In the genomic region with DNA sequence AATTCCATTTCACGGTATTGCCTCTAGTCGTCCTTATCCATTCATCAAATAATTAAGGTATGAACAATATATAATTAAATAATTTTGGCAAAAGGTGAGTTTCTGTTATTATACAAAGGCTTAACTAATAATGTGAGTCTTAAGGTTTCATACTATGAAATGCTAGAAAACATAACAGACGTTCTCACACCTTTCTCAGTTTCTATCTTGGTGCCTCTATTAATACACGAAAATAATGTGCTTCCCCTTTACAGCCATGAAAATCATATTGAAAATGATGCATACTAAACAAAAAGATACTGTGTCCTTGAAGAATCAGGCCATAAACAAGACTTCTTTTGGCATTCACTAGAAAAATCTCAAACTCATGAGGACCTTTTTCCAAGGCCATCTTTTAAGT, we compare ENCODE assay signal across 17 cellular contexts. TPM values are rescaled to one million over a fixed set of nuclear protein-coding genes. Genes with fewer than 3 reads are reported as not detected.
"Had no signal": no experiment of that assay in that cellular context is flagged by ENCODE, and none has a peak within 500 bp of the region (broad histone marks: within the 10 kb centered on the region; RNA-seq: fewer than 3 reads in every experiment).

No MANE protein-coding gene starts in this region.

- H3K36me3 Mint-ChIP-seq: activated naive CD8-positive, alpha-beta T cell treated with anti-CD3 and anti-CD28 coated beads, Interleukin-2, amount 10 ng/mL, durations not matched to agents 7 days and 5 days; naive thymus-derived CD8-positive, alpha-beta T cell; stimulated activated naive B cell treated with anti-CD40 and anti-IgM and Interleukin-4, amounts not matched to agents 10 μg/mL and 1 μg/mL and 100 μg/mL, for 72 hours had no signal

- H3K4me3 ChIP-seq: right atrium auricular region had no signal

- ATAC-seq: naive thymus-derived CD8-positive, alpha-beta T cell; stimulated activated naive B cell treated with anti-CD40 and anti-IgM and Interleukin-4, amounts not matched to agents 10 μg/mL and 1 μg/mL and 100 μg/mL, for 72 hours had no signal

- H3K4me1 Mint-ChIP-seq: activated naive CD8-positive, alpha-beta T cell treated with anti-CD3 and anti-CD28 coated beads, Interleukin-2, amount 10 ng/mL, durations not matched to agents 7 days and 5 days; naive thymus-derived CD8-positive, alpha-beta T cell; stimulated activated naive B cell treated with anti-CD40 and anti-IgM and Interleukin-4, amounts not matched to agents 10 μg/mL and 1 μg/mL and 100 μg/mL, for 72 hours had no signal

- H3K9me3 Mint-ChIP-seq: activated naive CD8-positive, alpha-beta T cell treated with anti-CD3 and anti-CD28 coated beads, Interleukin-2, amount 10 ng/mL, durations not matched to agents 7 days and 5 days; activated T-helper 1 cell treated with anti-CD3 and anti-CD28 coated beads, Interleukin-12 subunit alpha, Interleukin-12 subunit beta, Interleukin-2, Interleukin-4 antibody, amounts not matched to agents 30 ng/mL and 10 ng/mL and 1 ng/mL, durations not matched to agents 14 hours and 24 hours and 36 hours; naive thymus-derived CD8-positive, alpha-beta T cell; stimulated activated naive B cell treated with anti-CD40 and anti-IgM and Interleukin-4, amounts not matched to agents 10 μg/mL and 1 μg/mL and 100 μg/mL, for 72 hours had no signal

- H3K4me3 Mint-ChIP-seq: activated naive CD8-positive, alpha-beta T cell treated with anti-CD3 and anti-CD28 coated beads, Interleukin-2, amount 10 ng/mL, durations not matched to agents 7 days and 5 days; activated T-helper 1 cell treated with anti-CD3 and anti-CD28 coated beads, Interleukin-12 subunit alpha, Interleukin-12 subunit beta, Interleukin-2, Interleukin-4 antibody, amounts not matched to agents 30 ng/mL and 10 ng/mL and 1 ng/mL, durations not matched to agents 14 hours and 24 hours and 36 hours; naive thymus-derived CD8-positive, alpha-beta T cell; stimulated activated naive B cell treated with anti-CD40 and anti-IgM and Interleukin-4, amounts not matched to agents 10 μg/mL and 1 μg/mL and 100 μg/mL, for 72 hours had no signal

- H3K9me3 ChIP-seq: right atrium auricular region, tibial artery had no signal

- H3K27ac ChIP-seq: right atrium auricular region had no signal

- H3K27ac Mint-ChIP-seq: activated naive CD8-positive, alpha-beta T cell treated with anti-CD3 and anti-CD28 coated beads, Interleukin-2, amount 10 ng/mL, durations not matched to agents 7 days and 5 days; activated T-helper 1 cell treated with anti-CD3 and anti-CD28 coated beads, Interleukin-12 subunit alpha, Interleukin-12 subunit beta, Interleukin-2, Interleukin-4 antibody, amounts not matched to agents 30 ng/mL and 10 ng/mL and 1 ng/mL, durations not matched to agents 14 hours and 24 hours and 36 hours; naive thymus-derived CD8-positive, alpha-beta T cell; progenitor cell of endocrine pancreas; stimulated activated naive B cell treated with anti-CD40 and anti-IgM and Interleukin-4, amounts not matched to agents 10 μg/mL and 1 μg/mL and 100 μg/mL, for 72 hours had no signal

- H3K27me3 Mint-ChIP-seq: progenitor cell of endocrine pancreas had no signal

- DNase-seq: activated naive CD4-positive, alpha-beta T cell; activated naive CD8-positive, alpha-beta T cell treated with anti-CD3 and anti-CD28 coated beads, Interleukin-2, amount 10 ng/mL, durations not matched to agents 7 days and 5 days; anterior cingulate cortex; effector memory CD4-positive, alpha-beta T cell; foreskin fibroblast; glutamatergic neuron; hypothalamus; kidney glomerular epithelial cell; mesenchymal stem cell; naive thymus-derived CD8-positive, alpha-beta T cell; stimulated activated CD4-positive, alpha-beta T cell treated with anti-CD3 and anti-CD28 coated beads, Interleukin-15, amount 100 ng/mL, for 24 hours; stimulated activated CD4-positive, alpha-beta T cell treated with anti-CD3 and anti-CD28 coated beads, Interleukin-4, amount 100 ng/mL, for 1 hour; stimulated activated naive B cell treated with anti-CD40 and anti-IgM and Interleukin-4, amounts not matched to agents 10 μg/mL and 1 μg/mL and 100 μg/mL, for 72 hours; tibial artery had no signal

- H3K27me3 ChIP-seq: right atrium auricular region, tibial artery had no signal

- H3K36me3 ChIP-seq: right atrium auricular region, tibial artery had no signal

RNA-seq across cellular contexts. Expression of a gene that starts 54.1 kb away (rescaled TPM):
- total RNA-seq: activated naive CD8-positive, alpha-beta T cell treated with anti-CD3 and anti-CD28 coated beads, Interleukin-2, amount 10 ng/mL, durations not matched to agents 7 days and 5 days; activated T-helper 1 cell treated with anti-CD3 and anti-CD28 coated beads, Interleukin-12 subunit alpha, Interleukin-12 subunit beta, Interleukin-2, Interleukin-4 antibody, amounts not matched to agents 30 ng/mL and 10 ng/mL and 1 ng/mL, durations not matched to agents 14 hours and 24 hours and 36 hours; naive thymus-derived CD8-positive, alpha-beta T cell had no signal
- polyA plus RNA-seq: naive thymus-derived CD8-positive, alpha-beta T cell had no signal
